In the genomic region with DNA sequence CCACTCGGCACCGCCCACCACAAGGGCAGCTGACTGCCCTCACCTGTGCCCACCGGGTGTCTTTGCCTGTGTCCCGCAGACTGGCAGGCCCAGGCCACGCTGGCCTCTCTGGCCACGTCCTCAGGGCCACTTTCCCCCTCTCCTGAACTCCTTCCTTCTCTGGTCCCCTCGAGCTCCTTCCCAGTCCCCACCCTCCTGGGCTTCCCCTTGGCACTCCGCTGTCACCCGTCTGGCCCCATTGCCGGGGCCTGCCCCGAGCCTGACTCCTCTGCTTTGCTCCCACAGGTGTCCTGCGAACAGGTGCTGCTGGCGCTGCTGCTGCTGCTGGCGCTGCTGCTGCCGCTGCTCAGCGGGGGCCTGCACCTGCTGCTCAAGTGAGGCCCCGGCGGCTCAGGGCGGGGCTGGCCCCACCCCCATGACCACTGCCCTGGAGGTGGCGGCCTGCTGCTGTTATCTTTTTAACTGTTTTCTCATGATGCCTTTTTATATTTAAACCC, we compare ENCODE assay signal across 9 cellular contexts. TPM values are rescaled to one million over a fixed set of nuclear protein-coding genes. Genes with fewer than 3 reads are reported as not detected.
DNase-seq lines count a peak whose midpoint lies in the region; ATAC-seq and TF ChIP-seq lines count a peak whose summit lies in the region.
"Had no signal": no experiment of that assay in that cellular context is flagged by ENCODE, and none has a peak within 500 bp of the region (broad histone marks: within the 10 kb centered on the region; RNA-seq: fewer than 3 reads in every experiment).

No MANE protein-coding gene starts in this region.

- no peaks in the 10 kb centered on the region for H3K27me3 ChIP-seq in PC-9 (ENCODE audit: insufficient read depth, low read depth)

- peak; percentile 42 for DNase-seq in NCI-H1436 (lab: John Stamatoyannopoulos, UW)
- no peak for DNase-seq in NCI-H1436 treated with DMSO at 0.1 percent for 48 hours (lab: John Stamatoyannopoulos, UW)
- DNase-seq in PC-9: peak; percentile 69 to 73
- DNase-seq in stimulated activated naive B cell treated with anti-CD40 and anti-IgM and Interleukin-4, amounts not matched to agents 10 μg/mL and 1 μg/mL and 100 μg/mL, for 72 hours: no peak
- no peak for DNase-seq in activated T-cell treated with anti-CD3 and anti-CD28 coated beads, Interleukin-2, amount 50 U/mL, for 72 hours
- DNase-seq: effector CD8-positive, alpha-beta T cell had no signal

- CTCF ChIA-PET in PC-9 (lab: Charles Lee): no interaction called here

- H3K9me2 ChIP-seq in PC-9 (ENCODE audit: insufficient read depth): no peaks in the 10 kb centered on the region

- H3K4me2 ChIP-seq in PC-9: peak overlapping the region; percentile 73
- H3K4me2 ChIP-seq: A549 had no signal

- TF ChIP-seq CTCF in PC-9 (conservative IDR thresholded peaks at IDR 0.05): no peak

- H3F3A ChIP-seq in PC-9 (ENCODE audit: insufficient read depth, low read depth): peaks cover 54% of the 10 kb centered on the region

- POLR2A ChIA-PET in PC-9 (lab: Charles Lee; ENCODE audit: unreplicated experiment): no interaction called here

- H3K4me1 Mint-ChIP-seq in stimulated activated naive B cell treated with anti-CD40 and anti-IgM and Interleukin-4, amounts not matched to agents 10 μg/mL and 1 μg/mL and 100 μg/mL, for 72 hours: peaks cover 16 to 36% of the 10 kb centered on the region in 2 donors
- no peaks in the 10 kb centered on the region for H3K4me1 Mint-ChIP-seq in activated T-cell treated with anti-CD3 and anti-CD28 coated beads, Interleukin-2, amount 50 U/mL, for 72 hours (ENCODE audit: low read depth)

- peak; percentile 61 to 62 for ATAC-seq in stimulated activated naive B cell treated with anti-CD40 and anti-IgM and Interleukin-4, amounts not matched to agents 10 μg/mL and 1 μg/mL and 100 μg/mL, for 72 hours (replicated peaks)
- ATAC-seq in HG03439 (IDR thresholded peaks at IDR 0.05; ENCODE audit: unreplicated experiment): no peak
- ATAC-seq in activated T-cell treated with anti-CD3 and anti-CD28 coated beads, Interleukin-2, amount 50 U/mL, for 72 hours (replicated peaks in 1 of 2): no peak
- ATAC-seq: A549, sciatic nerve had no signal

- H3K27ac ChIP-seq in PC-9: peak overlapping the region; percentile 92
- H3K27ac ChIP-seq: A549 had no signal

- peaks cover 17 to 43% of the 10 kb centered on the region in 2 donors for H3K27me3 Mint-ChIP-seq in stimulated activated naive B cell treated with anti-CD40 and anti-IgM and Interleukin-4, amounts not matched to agents 10 μg/mL and 1 μg/mL and 100 μg/mL, for 72 hours
- no peaks in the 10 kb centered on the region for H3K27me3 Mint-ChIP-seq in activated T-cell treated with anti-CD3 and anti-CD28 coated beads, Interleukin-2, amount 50 U/mL, for 72 hours (ENCODE audit: low read depth)

- H3K4me3 ChIP-seq in PC-9: no peak overlapping the region
- H3K4me3 ChIP-seq: A549 had no signal

- H3K36me3 Mint-ChIP-seq in stimulated activated naive B cell treated with anti-CD40 and anti-IgM and Interleukin-4, amounts not matched to agents 10 μg/mL and 1 μg/mL and 100 μg/mL, for 72 hours: peaks cover 35 to 36% of the 10 kb centered on the region in 2 donors
- peaks cover 0 to 1% of the 10 kb centered on the region in 2 donors for H3K36me3 Mint-ChIP-seq in activated T-cell treated with anti-CD3 and anti-CD28 coated beads, Interleukin-2, amount 50 U/mL, for 72 hours (ENCODE audit: insufficient read depth in 2 of 2)

- no TSS peak for BruUV-seq in PC-9 (replicated peaks; lab: Mats Ljungman, UMichigan)

- no peaks in the 10 kb centered on the region for H3K9me3 ChIP-seq in PC-9 (ENCODE audit: insufficient read depth, low read depth)
- H3K9me3 ChIP-seq: A549 had no signal

- H3K4me3 Mint-ChIP-seq in stimulated activated naive B cell treated with anti-CD40 and anti-IgM and Interleukin-4, amounts not matched to agents 10 μg/mL and 1 μg/mL and 100 μg/mL, for 72 hours: peak overlapping the region in 1 of 2 donors; percentile 17
- H3K4me3 Mint-ChIP-seq in activated T-cell treated with anti-CD3 and anti-CD28 coated beads, Interleukin-2, amount 50 U/mL, for 72 hours: no peak overlapping the region

- peaks cover 46% of the 10 kb centered on the region for H3K4me1 ChIP-seq in PC-9 (replicated peaks; ENCODE audit: insufficient read depth)

- peaks cover 12% of the 10 kb centered on the region; the same call in 1 of the 2 replicates for H4K20me1 ChIP-seq in PC-9 (ENCODE audit: insufficient read depth)

- H3K9me3 Mint-ChIP-seq in stimulated activated naive B cell treated with anti-CD40 and anti-IgM and Interleukin-4, amounts not matched to agents 10 μg/mL and 1 μg/mL and 100 μg/mL, for 72 hours: no peaks in the 10 kb centered on the region
- no peaks in the 10 kb centered on the region for H3K9me3 Mint-ChIP-seq in activated T-cell treated with anti-CD3 and anti-CD28 coated beads, Interleukin-2, amount 50 U/mL, for 72 hours

- no peak overlapping the region for H2AFZ ChIP-seq in PC-9

- peak overlapping the region; percentile 88 for H3K27ac Mint-ChIP-seq in stimulated activated naive B cell treated with anti-CD40 and anti-IgM and Interleukin-4, amounts not matched to agents 10 μg/mL and 1 μg/mL and 100 μg/mL, for 72 hours
- no peak overlapping the region for H3K27ac Mint-ChIP-seq in activated T-cell treated with anti-CD3 and anti-CD28 coated beads, Interleukin-2, amount 50 U/mL, for 72 hours

- H3K36me3 ChIP-seq in PC-9 (ENCODE audit: low read depth): peaks cover 16% of the 10 kb centered on the region; the same call in 1 of the 2 replicates

- H3K79me2 ChIP-seq in PC-9 (ENCODE audit: low read depth): no peaks in the 10 kb centered on the region; the same call in 1 of the 2 replicates

- intact Hi-C loops in PC-9 (cut with micrococcal nuclease; ENCODE audit: unreplicated experiment): loop anchor here (5.0 to 10.0 kb wide), 2 partner anchors 134 to 207 kb away; no protein-coding TSS in a partner anchor

RNA-seq across cellular contexts. Expression of gene MCAT, which starts 14.2 kb away (rescaled TPM):
- 31.4 and 35.5 TPM in 2 replicates for total RNA-seq in PC-9 (2021)
- 1 to 10 TPM; 6.7 to 9.7 TPM for total RNA-seq in activated T-cell treated with anti-CD3 and anti-CD28 coated beads, Interleukin-2, amount 50 U/mL, for 72 hours

RNA-seq across cellular contexts. Expression of gene BIK, which starts 18.4 kb away (rescaled TPM):
- 10.6 and 14.5 TPM in 2 replicates for total RNA-seq in PC-9 (2021)
- total RNA-seq in activated T-cell treated with anti-CD3 and anti-CD28 coated beads, Interleukin-2, amount 50 U/mL, for 72 hours: 1 to 10 TPM; 3.2 to 5.0 TPM
- total RNA-seq: sciatic nerve had no signal

RNA-seq across cellular contexts. Expression of gene TSPO, which starts 22.4 kb away (rescaled TPM):
- 243 and 308 TPM in 2 replicates for total RNA-seq in PC-9 (2021)
- total RNA-seq in activated T-cell treated with anti-CD3 and anti-CD28 coated beads, Interleukin-2, amount 50 U/mL, for 72 hours: 10 to 100 TPM; 61.5 to 93.8 TPM

RNA-seq across cellular contexts. Expression of gene TTLL1, which starts 39.8 kb away (rescaled TPM):
- 7.8 and 11.2 TPM in 2 replicates for total RNA-seq in PC-9 (2021)
- 10 to 100 TPM; 11.0 to 11.7 TPM for total RNA-seq in activated T-cell treated with anti-CD3 and anti-CD28 coated beads, Interleukin-2, amount 50 U/mL, for 72 hours

RNA-seq across cellular contexts. Expression of gene TTLL12, which starts 58.0 kb away (rescaled TPM):
- 97.0 and 113 TPM in 2 replicates for total RNA-seq in PC-9 (2021)
- total RNA-seq in activated T-cell treated with anti-CD3 and anti-CD28 coated beads, Interleukin-2, amount 50 U/mL, for 72 hours: 10 to 100 TPM; 37.7 to 45.0 TPM

Comparison
In these comparisons a context has a peak if more than half of its experiments do, and no peak if none do; other contexts are left out.
1. DNase-seq: peak in NCI-H1436 (single experiment) and PC-9 (2 of 2); none in NCI-H1436 treated with DMSO at 0.1 percent for 48 hours (single experiment), stimulated activated naive B cell treated with anti-CD40 and anti-IgM and Interleukin-4, amounts not matched to agents 10 μg/mL and 1 μg/mL and 100 μg/mL, for 72 hours (single experiment) and activated T-cell treated with anti-CD3 and anti-CD28 coated beads, Interleukin-2, amount 50 U/mL, for 72 hours (0 of 2).
2. ATAC-seq: peak in stimulated activated naive B cell treated with anti-CD40 and anti-IgM and Interleukin-4, amounts not matched to agents 10 μg/mL and 1 μg/mL and 100 μg/mL, for 72 hours (2 of 2); none in HG03439 (single experiment) and activated T-cell treated with anti-CD3 and anti-CD28 coated beads, Interleukin-2, amount 50 U/mL, for 72 hours (0 of 2).